2 cellular contexts compared by ENCODE assay signal in the genomic region with DNA sequence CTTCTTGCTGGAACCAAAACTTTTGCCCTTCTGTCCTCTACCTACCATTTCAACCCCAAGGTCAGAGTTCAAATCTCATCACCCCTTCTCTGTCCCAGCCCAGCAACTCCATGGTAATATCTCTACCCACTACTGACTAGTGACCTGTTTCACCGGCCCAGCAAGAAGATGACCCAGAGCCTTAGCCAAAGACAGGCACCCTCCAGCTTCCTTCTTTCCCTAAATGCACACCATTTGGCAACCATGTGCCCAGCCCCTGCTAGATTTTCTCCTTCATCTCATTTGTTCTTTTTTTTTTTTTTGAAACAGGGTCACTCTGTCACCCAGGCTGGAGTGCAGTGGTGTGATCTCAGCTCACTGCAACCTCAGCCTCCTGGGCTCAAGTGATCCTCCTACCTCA.
TF ChIP-seq lines count a peak whose summit lies in the region.

No MANE protein-coding gene starts in this region.

TF ChIP-seq in SK-N-SH, 30 proteins besides CTCF, POLR2A, EP300 and RAD21:
- TF ChIP-seq, protein P1, sequence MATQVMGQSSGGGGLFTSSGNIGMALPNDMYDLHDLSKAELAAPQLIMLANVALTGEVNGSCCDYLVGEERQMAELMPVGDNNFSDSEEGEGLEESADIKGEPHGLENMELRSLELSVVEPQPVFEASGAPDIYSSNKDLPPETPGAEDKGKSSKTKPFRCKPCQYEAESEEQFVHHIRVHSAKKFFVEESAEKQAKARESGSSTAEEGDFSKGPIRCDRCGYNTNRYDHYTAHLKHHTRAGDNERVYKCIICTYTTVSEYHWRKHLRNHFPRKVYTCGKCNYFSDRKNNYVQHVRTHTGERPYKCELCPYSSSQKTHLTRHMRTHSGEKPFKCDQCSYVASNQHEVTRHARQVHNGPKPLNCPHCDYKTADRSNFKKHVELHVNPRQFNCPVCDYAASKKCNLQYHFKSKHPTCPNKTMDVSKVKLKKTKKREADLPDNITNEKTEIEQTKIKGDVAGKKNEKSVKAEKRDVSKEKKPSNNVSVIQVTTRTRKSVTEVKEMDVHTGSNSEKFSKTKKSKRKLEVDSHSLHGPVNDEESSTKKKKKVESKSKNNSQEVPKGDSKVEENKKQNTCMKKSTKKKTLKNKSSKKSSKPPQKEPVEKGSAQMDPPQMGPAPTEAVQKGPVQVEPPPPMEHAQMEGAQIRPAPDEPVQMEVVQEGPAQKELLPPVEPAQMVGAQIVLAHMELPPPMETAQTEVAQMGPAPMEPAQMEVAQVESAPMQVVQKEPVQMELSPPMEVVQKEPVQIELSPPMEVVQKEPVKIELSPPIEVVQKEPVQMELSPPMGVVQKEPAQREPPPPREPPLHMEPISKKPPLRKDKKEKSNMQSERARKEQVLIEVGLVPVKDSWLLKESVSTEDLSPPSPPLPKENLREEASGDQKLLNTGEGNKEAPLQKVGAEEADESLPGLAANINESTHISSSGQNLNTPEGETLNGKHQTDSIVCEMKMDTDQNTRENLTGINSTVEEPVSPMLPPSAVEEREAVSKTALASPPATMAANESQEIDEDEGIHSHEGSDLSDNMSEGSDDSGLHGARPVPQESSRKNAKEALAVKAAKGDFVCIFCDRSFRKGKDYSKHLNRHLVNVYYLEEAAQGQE (IDR thresholded peaks at IDR 0.05; ENCODE audit: low read depth, low read length): no peak
- TF ChIP-seq TEAD4 (IDR thresholded peaks at IDR 0.05; ENCODE audit: borderline replicate concordance, insufficient read depth): no peak
- TF ChIP-seq MEF2A (IDR thresholded peaks at IDR 0.05; ENCODE audit: borderline replicate concordance, low read depth): no peak
- TF ChIP-seq, protein P2, sequence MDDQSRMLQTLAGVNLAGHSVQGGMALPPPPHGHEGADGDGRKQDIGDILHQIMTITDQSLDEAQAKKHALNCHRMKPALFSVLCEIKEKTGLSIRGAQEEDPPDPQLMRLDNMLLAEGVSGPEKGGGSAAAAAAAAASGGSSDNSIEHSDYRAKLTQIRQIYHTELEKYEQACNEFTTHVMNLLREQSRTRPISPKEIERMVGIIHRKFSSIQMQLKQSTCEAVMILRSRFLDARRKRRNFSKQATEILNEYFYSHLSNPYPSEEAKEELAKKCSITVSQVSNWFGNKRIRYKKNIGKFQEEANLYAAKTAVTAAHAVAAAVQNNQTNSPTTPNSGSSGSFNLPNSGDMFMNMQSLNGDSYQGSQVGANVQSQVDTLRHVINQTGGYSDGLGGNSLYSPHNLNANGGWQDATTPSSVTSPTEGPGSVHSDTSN (IDR thresholded peaks at IDR 0.05): no peak
- no peak for TF ChIP-seq YY1 (IDR thresholded peaks at IDR 0.05; ENCODE audit: low read depth)
- TF ChIP-seq RXRA (IDR thresholded peaks at IDR 0.05; ENCODE audit: borderline replicate concordance, low read depth): no peak
- no peak for TF ChIP-seq EZH2phosphoT487 (IDR thresholded peaks at IDR 0.05; ENCODE audit: borderline replicate concordance, low read depth)
- no peak for TF ChIP-seq GABPA (IDR thresholded peaks at IDR 0.05; ENCODE audit: low read depth)
- TF ChIP-seq SMC3 (IDR thresholded peaks at IDR 0.05; ENCODE audit: low read depth, low read length): no peak
- TF ChIP-seq JUND (IDR thresholded peaks at IDR 0.05): no peak
- no peak for TF ChIP-seq TAF1 (IDR thresholded peaks at IDR 0.05; ENCODE audit: borderline replicate concordance, low read depth, low read length)
- TF ChIP-seq POLR2AphosphoS5 (IDR thresholded peaks at IDR 0.05; ENCODE audit: low read depth, low read length): no peak
- TF ChIP-seq ELF1 (IDR thresholded peaks at IDR 0.05): no peak
- TF ChIP-seq, protein P3, sequence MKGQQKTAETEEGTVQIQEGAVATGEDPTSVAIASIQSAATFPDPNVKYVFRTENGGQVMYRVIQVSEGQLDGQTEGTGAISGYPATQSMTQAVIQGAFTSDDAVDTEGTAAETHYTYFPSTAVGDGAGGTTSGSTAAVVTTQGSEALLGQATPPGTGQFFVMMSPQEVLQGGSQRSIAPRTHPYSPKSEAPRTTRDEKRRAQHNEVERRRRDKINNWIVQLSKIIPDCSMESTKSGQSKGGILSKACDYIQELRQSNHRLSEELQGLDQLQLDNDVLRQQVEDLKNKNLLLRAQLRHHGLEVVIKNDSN (IDR thresholded peaks at IDR 0.05; ENCODE audit: borderline replicate concordance, low read depth): no peak
- TF ChIP-seq FOXM1 (IDR thresholded peaks at IDR 0.05; ENCODE audit: low read depth): no peak

TF ChIP-seq in SK-N-SH treated with all-trans-retinoic acid at 6 μM for 48 hours, 23 proteins besides CTCF, POLR2A, EP300 and RAD21 (continued from another document):
- no peak for TF ChIP-seq RARB (CRISPR knock-in tag; IDR thresholded peaks at IDR 0.05)
- TF ChIP-seq TCF4 (CRISPR knock-in tag; IDR thresholded peaks at IDR 0.05; ENCODE audit: borderline replicate concordance): no peak
- no peak for TF ChIP-seq CSDC2 (CRISPR knock-in tag; IDR thresholded peaks at IDR 0.05)
- no peak for TF ChIP-seq SNAI2 (CRISPR knock-in tag; IDR thresholded peaks at IDR 0.05)
